In genomic region chr21:41786521-41786987, GRCh38 we compare ENCODE assay signal across 13 cellular contexts. TPM values are rescaled to one million over a fixed set of nuclear protein-coding genes. Genes with fewer than 3 reads are reported as not detected.
DNase-seq lines count a peak whose midpoint lies in the region; ATAC-seq and TF ChIP-seq lines count a peak whose summit lies in the region.
"Had no signal": no experiment of that assay in that cellular context is flagged by ENCODE, and none has a peak within 500 bp of the region (broad histone marks: within the 10 kb centered on the region; RNA-seq: fewer than 3 reads in every experiment).

No MANE protein-coding gene starts in this region.

- H3K36me3 Mint-ChIP-seq in HFFc6 (ENCODE audit: low read depth) = peaks cover 5% of the 10 kb centered on the region
- H3K36me3 Mint-ChIP-seq in activated CD8-positive, alpha-beta T cell treated with anti-CD3 and anti-CD28 coated beads for 36 hours (ENCODE audit: low read depth) = no peaks in the 10 kb centered on the region

- H3K9me3 Mint-ChIP-seq in HFFc6 = peaks cover 5% of the 10 kb centered on the region
- peaks cover 3% of the 10 kb centered on the region for H3K9me3 Mint-ChIP-seq in activated CD8-positive, alpha-beta T cell treated with anti-CD3 and anti-CD28 coated beads for 36 hours

- intact Hi-C loops in activated CD8-positive, alpha-beta T cell treated with anti-CD3 and anti-CD28 coated beads for 36 hours (cut with micrococcal nuclease) = no loop called here

- H3K4me3 ChIP-seq in kidney epithelial cell (ENCODE audit: low read depth, low read length) = no peak overlapping the region

- no peaks in the 10 kb centered on the region for H3K36me3 ChIP-seq in kidney epithelial cell (ENCODE audit: control insufficient read depth, insufficient read depth, low read length)
- H3K36me3 ChIP-seq: BE2C had no signal

- peak overlapping the region; percentile 46 for H3K4me3 Mint-ChIP-seq in HFFc6
- H3K4me3 Mint-ChIP-seq in activated CD8-positive, alpha-beta T cell treated with anti-CD3 and anti-CD28 coated beads for 36 hours = no peak overlapping the region
- H3K4me3 Mint-ChIP-seq: activated CD4-positive, alpha-beta T cell treated with anti-CD3 and anti-CD28 coated beads for 36 hours had no signal

- peak; percentile 42 for DNase-seq in AG09319 (ENCODE audit: extremely low read depth, low read depth)
- peak; percentile 97 for DNase-seq in HFFc6
- peak; percentile 43 for DNase-seq in T1000 (lab: John Stamatoyannopoulos, UW)
- DNase-seq in kidney epithelial cell (ENCODE audit: low read depth) = peak; percentile 91
- no peak for DNase-seq in GM13976 (ENCODE audit: low spot score)
- no peak for DNase-seq in midbrain (lab: John Stamatoyannopoulos, UW)
- no peak for DNase-seq in KG1 (lab: John Stamatoyannopoulos, UW)
- DNase-seq in activated CD8-positive, alpha-beta T cell treated with anti-CD3 and anti-CD28 coated beads for 36 hours = no peak
- DNase-seq: activated CD4-positive, alpha-beta T cell treated with anti-CD3 and anti-CD28 coated beads for 36 hours; activated naive CD4-positive, alpha-beta T cell treated with Interleukin-2 at 50 U/mL for 16 hours; BE2C; NCI-H2081 treated with DMSO at 0.1 percent for 48 hours; SIG-M5 had no signal

- ATAC-seq in activated CD8-positive, alpha-beta T cell treated with anti-CD3 and anti-CD28 coated beads for 36 hours = no peak
- ATAC-seq: activated CD4-positive, alpha-beta T cell treated with anti-CD3 and anti-CD28 coated beads for 36 hours had no signal

- POLR2A ChIA-PET in activated CD8-positive, alpha-beta T cell treated with anti-CD3 and anti-CD28 coated beads for 36 hours (lab: Charles Lee) = interaction anchor here (0.9 kb wide), 1 partner anchor 8 kb away, joined by 3 read pairs; no protein-coding TSS in a partner anchor

- peak overlapping the region; percentile 74 for H3K27ac Mint-ChIP-seq in HFFc6
- no peak overlapping the region for H3K27ac Mint-ChIP-seq in activated CD8-positive, alpha-beta T cell treated with anti-CD3 and anti-CD28 coated beads for 36 hours
- H3K27ac Mint-ChIP-seq: activated CD4-positive, alpha-beta T cell treated with anti-CD3 and anti-CD28 coated beads for 36 hours had no signal

- in situ Hi-C loops in GM13976 (cut with MboI; ENCODE audit: low sequenced_read_pairs, unreplicated experiment) = no loop called here

- H3K27me3 ChIP-seq in kidney epithelial cell (ENCODE audit: control insufficient read depth, insufficient read depth, low read length) = no peaks in the 10 kb centered on the region
- H3K27me3 ChIP-seq: BE2C had no signal

- H3K27me3 Mint-ChIP-seq in HFFc6 (ENCODE audit: insufficient read depth) = peaks cover 10% of the 10 kb centered on the region
- H3K27me3 Mint-ChIP-seq in activated CD8-positive, alpha-beta T cell treated with anti-CD3 and anti-CD28 coated beads for 36 hours = peaks cover 31% of the 10 kb centered on the region

- TF ChIP-seq CTCF in AG09319 (IDR thresholded peaks at IDR 0.05; ENCODE audit: low read depth, low read length) = no peak
- no peak; the same call in 1 of the 2 replicates for TF ChIP-seq CTCF in HFFc6 (IDR thresholded peaks at IDR 0.05)
- no peak for TF ChIP-seq CTCF in kidney epithelial cell (IDR thresholded peaks at IDR 0.05; ENCODE audit: insufficient read depth, low read length, poor library complexity, severe bottlenecking)
- no peak for TF ChIP-seq CTCF in GM13976 (IDR thresholded peaks at IDR 0.05; ENCODE audit: borderline replicate concordance, control extremely low read depth, extremely low read depth, insufficient read depth, missing control alignments)
- no peak for TF ChIP-seq CTCF in activated CD8-positive, alpha-beta T cell treated with anti-CD3 and anti-CD28 coated beads for 36 hours (IDR thresholded peaks at IDR 0.05)

- CTCF ChIA-PET in activated CD8-positive, alpha-beta T cell treated with anti-CD3 and anti-CD28 coated beads for 36 hours (lab: Charles Lee) = no interaction called here

- peaks cover 43% of the 10 kb centered on the region for H3K4me1 Mint-ChIP-seq in HFFc6 (ENCODE audit: low read depth)
- H3K4me1 Mint-ChIP-seq in activated CD8-positive, alpha-beta T cell treated with anti-CD3 and anti-CD28 coated beads for 36 hours (ENCODE audit: low read depth) = peaks cover 8% of the 10 kb centered on the region

RNA-seq across cellular contexts. Expression of gene RIPK4, which starts 19.7 kb away (rescaled TPM):
- total RNA-seq in HFFc6 (2021; fragmentation: NEBNext Ultra II Directional; extraction: Animal tissue kit (Norgen Biotek cat#: 25700)) = under 1 TPM in 4 of 6 experiments, not detected in 2; 0.05 to 0.12 (median 0.07) TPM
- 17.6 and 20.5 TPM in 2 replicates for total RNA-seq in kidney epithelial cell
- under 1 TPM; 0.65 to 0.76 TPM for total RNA-seq in activated CD8-positive, alpha-beta T cell treated with anti-CD3 and anti-CD28 coated beads for 36 hours

Comparison
In these comparisons a context has a peak if more than half of its experiments do, and no peak if none do; other contexts are left out.
1. DNase-seq: peak in AG09319 (single experiment), HFFc6 (single experiment), T1000 (single experiment) and kidney epithelial cell (single experiment); none in GM13976 (single experiment), midbrain (single experiment), KG1 (single experiment) and activated CD8-positive, alpha-beta T cell treated with anti-CD3 and anti-CD28 coated beads for 36 hours (single experiment).
2. RNA of gene RIPK4, which starts 19.7 kb away (total RNA-seq): 17.6 to 20.5 TPM in kidney epithelial cell; 0.65 to 0.76 TPM in activated CD8-positive, alpha-beta T cell treated with anti-CD3 and anti-CD28 coated beads for 36 hours and 0.05 to 0.12 TPM in HFFc6; every median in the first group is over 10 times any median in the second.